8 cellular contexts compared by ENCODE assay signal in genomic region chr13:82374719-82375118, GRCh38.
"Had no signal": no experiment of that assay in that cellular context is flagged by ENCODE, and none has a peak within 500 bp of the region (broad histone marks: within the 10 kb centered on the region; RNA-seq: fewer than 3 reads in every experiment).

No MANE protein-coding gene starts in this region.

- DNase-seq: GDM1, GF-D8 had no signal

- FAIRE-seq: G401.6, GM12878, GM12891, GM12892, GM18507, GM19239 had no signal

- H3K4me3 ChIP-seq: GM12878 had no signal

- ATAC-seq: GM12878 had no signal
